In the genomic region with DNA sequence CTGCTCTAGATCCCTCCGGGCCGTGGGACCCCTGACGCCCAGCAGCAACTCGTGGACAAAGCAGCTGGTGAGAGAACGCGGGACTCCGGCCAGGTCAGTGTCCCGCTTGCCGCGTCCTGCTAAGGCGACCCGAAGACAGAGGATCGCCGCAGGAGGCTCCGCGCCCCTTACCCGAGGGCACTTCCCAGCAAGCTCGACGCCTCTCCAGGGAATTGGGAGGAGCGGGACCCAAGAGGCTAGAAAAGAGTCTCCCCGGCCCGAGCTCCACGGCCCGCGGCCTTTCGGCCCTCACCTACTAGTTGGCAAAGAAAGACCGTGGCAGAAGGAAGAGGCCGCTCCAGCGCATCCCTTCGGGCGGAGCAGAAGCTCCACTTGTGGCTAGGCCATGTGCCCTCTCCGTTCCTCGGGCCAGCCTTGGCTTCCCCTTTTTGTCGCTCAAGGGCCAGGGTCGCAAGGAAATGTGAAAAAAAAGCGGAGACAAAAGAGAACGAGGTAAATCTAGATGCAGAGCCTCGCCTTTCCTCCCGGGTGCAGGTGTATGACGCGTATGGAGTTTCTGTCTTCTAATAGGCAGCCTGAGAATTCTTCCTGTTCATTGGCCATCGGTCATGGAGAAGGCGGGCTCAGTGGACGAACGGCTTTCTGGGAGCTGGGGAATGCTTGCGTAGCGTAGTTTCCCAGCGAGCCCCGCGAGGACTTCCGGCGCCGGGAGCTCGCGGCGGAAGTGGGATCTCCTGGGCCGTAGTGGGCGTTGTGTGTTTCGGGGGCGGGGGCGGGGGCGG, we compare ENCODE assay signal across 1 cellular context.
TF ChIP-seq lines count a peak whose summit lies in the region.

Gene ZNF213 (plus strand): TSS at position 692 of the 782 bp plus-strand sequence. CDS start 2,252 bp downstream, outside the sequence.

TF ChIP-seq in HepG2, 621 proteins besides CTCF, POLR2A, EP300 and RAD21 (continued from another document and continues in another):
- TF ChIP-seq, protein P1, sequence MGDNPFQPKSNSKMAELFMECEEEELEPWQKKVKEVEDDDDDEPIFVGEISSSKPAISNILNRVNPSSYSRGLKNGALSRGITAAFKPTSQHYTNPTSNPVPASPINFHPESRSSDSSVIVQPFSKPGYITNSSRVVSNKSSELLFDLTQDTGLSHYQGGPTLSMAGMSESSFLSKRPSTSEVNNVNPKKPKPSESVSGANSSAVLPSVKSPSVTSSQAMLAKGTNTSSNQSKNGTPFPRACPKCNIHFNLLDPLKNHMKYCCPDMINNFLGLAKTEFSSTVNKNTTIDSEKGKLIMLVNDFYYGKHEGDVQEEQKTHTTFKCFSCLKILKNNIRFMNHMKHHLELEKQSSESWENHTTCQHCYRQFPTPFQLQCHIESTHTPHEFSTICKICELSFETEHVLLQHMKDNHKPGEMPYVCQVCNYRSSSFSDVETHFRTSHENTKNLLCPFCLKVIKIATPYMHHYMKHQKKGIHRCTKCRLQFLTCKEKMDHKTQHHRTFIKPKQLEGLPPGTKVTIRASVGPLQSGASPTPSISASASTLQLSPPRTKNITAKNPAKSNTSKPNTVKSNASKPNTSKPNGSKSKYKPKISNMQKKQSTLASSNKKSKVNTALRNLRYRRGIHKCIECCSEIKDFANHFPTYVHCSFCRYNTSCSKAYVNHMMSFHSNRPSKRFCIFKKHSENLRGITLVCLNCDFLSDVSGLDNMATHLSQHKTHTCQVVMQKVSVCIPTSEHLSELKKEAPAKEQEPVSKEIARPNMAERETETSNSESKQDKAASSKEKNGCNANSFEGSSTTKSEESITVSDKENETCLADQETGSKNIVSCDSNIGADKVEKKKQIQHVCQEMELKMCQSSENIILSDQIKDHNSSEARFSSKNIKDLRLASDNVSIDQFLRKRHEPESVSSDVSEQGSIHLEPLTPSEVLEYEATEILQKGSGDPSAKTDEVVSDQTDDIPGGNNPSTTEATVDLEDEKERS (CRISPR knock-in tag; IDR thresholded peaks at IDR 0.05): no peak
- no peak for TF ChIP-seq ZNF713 (CRISPR knock-in tag; IDR thresholded peaks at IDR 0.05)
- TF ChIP-seq, protein P2, sequence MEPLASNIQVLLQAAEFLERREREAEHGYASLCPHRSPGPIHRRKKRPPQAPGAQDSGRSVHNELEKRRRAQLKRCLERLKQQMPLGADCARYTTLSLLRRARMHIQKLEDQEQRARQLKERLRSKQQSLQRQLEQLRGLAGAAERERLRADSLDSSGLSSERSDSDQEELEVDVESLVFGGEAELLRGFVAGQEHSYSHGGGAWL (CRISPR knock-in tag; IDR thresholded peaks at IDR 0.05): no peak
- 0 out of 2 replicates have a peak, but pooled peaks have one; percentile 48 for TF ChIP-seq ZNF263 (CRISPR knock-in tag; IDR thresholded peaks at IDR 0.05)
- TF ChIP-seq XRCC5 (optimal IDR thresholded peaks at IDR 0.05; ENCODE audit: low read length): peak; percentile 45
- no peak for TF ChIP-seq ZNF260 (CRISPR knock-in tag; IDR thresholded peaks at IDR 0.05; ENCODE audit: borderline replicate concordance, low read depth)
- TF ChIP-seq SNAPC5 (CRISPR knock-in tag; IDR thresholded peaks at IDR 0.05; ENCODE audit: borderline replicate concordance): no peak
- no peak for TF ChIP-seq SP140L (CRISPR knock-in tag; IDR thresholded peaks at IDR 0.05; ENCODE audit: borderline replicate concordance)
- TF ChIP-seq ZKSCAN1 (IDR thresholded peaks at IDR 0.05; ENCODE audit: low read length): no peak
- TF ChIP-seq IKZF5 (CRISPR knock-in tag; IDR thresholded peaks at IDR 0.05): no peak; the same call in 1 of the 2 replicates
- no peak for TF ChIP-seq TCF7L2 (IDR thresholded peaks at IDR 0.05; ENCODE audit: low read depth, low read length)
- TF ChIP-seq, protein P3, sequence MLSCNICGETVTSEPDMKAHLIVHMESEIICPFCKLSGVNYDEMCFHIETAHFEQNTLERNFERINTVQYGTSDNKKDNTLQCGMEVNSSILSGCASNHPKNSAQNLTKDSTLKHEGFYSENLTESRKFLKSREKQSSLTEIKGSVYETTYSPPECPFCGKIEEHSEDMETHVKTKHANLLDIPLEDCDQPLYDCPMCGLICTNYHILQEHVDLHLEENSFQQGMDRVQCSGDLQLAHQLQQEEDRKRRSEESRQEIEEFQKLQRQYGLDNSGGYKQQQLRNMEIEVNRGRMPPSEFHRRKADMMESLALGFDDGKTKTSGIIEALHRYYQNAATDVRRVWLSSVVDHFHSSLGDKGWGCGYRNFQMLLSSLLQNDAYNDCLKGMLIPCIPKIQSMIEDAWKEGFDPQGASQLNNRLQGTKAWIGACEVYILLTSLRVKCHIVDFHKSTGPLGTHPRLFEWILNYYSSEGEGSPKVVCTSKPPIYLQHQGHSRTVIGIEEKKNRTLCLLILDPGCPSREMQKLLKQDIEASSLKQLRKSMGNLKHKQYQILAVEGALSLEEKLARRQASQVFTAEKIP (CRISPR knock-in tag; IDR thresholded peaks at IDR 0.05; ENCODE audit: borderline replicate concordance): no peak
- TF ChIP-seq ZNF75D (CRISPR knock-in tag; IDR thresholded peaks at IDR 0.05; ENCODE audit: borderline replicate concordance): no peak
- TF ChIP-seq RCOR2 (CRISPR knock-in tag; IDR thresholded peaks at IDR 0.05): no peak
- no peak for TF ChIP-seq CHCHD3 (CRISPR knock-in tag; IDR thresholded peaks at IDR 0.05)
- no peak for TF ChIP-seq ZNF20 (CRISPR knock-in tag; IDR thresholded peaks at IDR 0.05)
- TF ChIP-seq, protein P4, sequence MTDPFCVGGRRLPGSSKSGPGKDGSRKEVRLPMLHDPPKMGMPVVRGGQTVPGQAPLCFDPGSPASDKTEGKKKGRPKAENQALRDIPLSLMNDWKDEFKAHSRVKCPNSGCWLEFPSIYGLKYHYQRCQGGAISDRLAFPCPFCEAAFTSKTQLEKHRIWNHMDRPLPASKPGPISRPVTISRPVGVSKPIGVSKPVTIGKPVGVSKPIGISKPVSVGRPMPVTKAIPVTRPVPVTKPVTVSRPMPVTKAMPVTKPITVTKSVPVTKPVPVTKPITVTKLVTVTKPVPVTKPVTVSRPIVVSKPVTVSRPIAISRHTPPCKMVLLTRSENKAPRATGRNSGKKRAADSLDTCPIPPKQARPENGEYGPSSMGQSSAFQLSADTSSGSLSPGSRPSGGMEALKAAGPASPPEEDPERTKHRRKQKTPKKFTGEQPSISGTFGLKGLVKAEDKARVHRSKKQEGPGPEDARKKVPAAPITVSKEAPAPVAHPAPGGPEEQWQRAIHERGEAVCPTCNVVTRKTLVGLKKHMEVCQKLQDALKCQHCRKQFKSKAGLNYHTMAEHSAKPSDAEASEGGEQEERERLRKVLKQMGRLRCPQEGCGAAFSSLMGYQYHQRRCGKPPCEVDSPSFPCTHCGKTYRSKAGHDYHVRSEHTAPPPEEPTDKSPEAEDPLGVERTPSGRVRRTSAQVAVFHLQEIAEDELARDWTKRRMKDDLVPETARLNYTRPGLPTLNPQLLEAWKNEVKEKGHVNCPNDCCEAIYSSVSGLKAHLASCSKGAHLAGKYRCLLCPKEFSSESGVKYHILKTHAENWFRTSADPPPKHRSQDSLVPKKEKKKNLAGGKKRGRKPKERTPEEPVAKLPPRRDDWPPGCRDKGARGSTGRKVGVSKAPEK (CRISPR knock-in tag; IDR thresholded peaks at IDR 0.05; ENCODE audit: borderline replicate concordance): no peak
- TF ChIP-seq KLF13 (CRISPR knock-in tag; IDR thresholded peaks at IDR 0.05): no peak
- no peak for TF ChIP-seq KAT2B (IDR thresholded peaks at IDR 0.05; ENCODE audit: borderline replicate concordance, low read depth, low read length)
- no peak for TF ChIP-seq ZNF18 (CRISPR knock-in tag; IDR thresholded peaks at IDR 0.05; ENCODE audit: insufficient replicate concordance)
- TF ChIP-seq ZXDC (CRISPR knock-in tag; IDR thresholded peaks at IDR 0.05): no peak
- TF ChIP-seq, protein P5, sequence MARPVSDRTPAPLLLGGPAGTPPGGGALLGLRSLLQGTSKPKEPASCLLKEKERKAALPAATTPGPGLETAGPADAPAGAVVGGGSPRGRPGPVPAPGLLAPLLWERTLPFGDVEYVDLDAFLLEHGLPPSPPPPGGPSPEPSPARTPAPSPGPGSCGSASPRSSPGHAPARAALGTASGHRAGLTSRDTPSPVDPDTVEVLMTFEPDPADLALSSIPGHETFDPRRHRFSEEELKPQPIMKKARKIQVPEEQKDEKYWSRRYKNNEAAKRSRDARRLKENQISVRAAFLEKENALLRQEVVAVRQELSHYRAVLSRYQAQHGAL (CRISPR knock-in tag; IDR thresholded peaks at IDR 0.05; ENCODE audit: not compliant biosample characterization): no peak
- TF ChIP-seq TFE3 (CRISPR knock-in tag; IDR thresholded peaks at IDR 0.05): 0 out of 2 replicates have a peak, but pooled peaks have one; percentile 22
- 0 out of 2 replicates have a peak, but pooled peaks have one; percentile 64 for TF ChIP-seq ZNF280B (CRISPR knock-in tag; IDR thresholded peaks at IDR 0.05; ENCODE audit: borderline replicate concordance)
- no peak for TF ChIP-seq ZNF652 (CRISPR knock-in tag; IDR thresholded peaks at IDR 0.05; ENCODE audit: borderline replicate concordance, low read depth)
- TF ChIP-seq, protein P6, sequence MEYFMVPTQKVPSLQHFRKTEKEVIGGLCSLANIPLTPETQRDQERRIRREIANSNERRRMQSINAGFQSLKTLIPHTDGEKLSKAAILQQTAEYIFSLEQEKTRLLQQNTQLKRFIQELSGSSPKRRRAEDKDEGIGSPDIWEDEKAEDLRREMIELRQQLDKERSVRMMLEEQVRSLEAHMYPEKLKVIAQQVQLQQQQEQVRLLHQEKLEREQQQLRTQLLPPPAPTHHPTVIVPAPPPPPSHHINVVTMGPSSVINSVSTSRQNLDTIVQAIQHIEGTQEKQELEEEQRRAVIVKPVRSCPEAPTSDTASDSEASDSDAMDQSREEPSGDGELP (IDR thresholded peaks at IDR 0.05; ENCODE audit: borderline replicate concordance, low read depth): no peak
- TF ChIP-seq, protein P7, sequence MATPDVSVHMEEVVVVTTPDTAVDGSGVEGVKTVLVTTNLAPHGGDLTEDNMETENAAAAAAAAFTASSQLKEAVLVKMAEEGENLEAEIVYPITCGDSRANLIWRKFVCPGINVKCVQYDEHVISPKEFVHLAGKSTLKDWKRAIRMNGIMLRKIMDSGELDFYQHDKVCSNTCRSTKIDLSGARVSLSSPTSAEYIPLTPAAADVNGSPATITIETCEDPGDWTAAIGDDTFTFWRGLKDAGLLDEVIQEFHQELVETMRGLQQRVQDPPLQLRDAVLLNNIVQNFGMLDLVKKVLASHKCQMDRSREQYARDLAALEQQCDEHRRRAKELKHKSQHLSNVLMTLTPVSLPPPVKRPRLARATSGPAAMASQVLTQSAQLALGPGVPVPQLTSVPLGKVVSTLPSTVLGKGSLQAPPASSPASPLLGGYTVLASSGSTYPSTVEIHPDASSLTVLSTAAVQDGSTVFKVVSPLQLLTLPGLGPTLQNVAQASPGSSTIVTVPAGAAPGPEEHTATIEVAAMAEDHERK (CRISPR knock-in tag; IDR thresholded peaks at IDR 0.05; ENCODE audit: low read depth): no peak
- no peak for TF ChIP-seq ATRX (CRISPR knock-in tag; IDR thresholded peaks at IDR 0.05; ENCODE audit: borderline replicate concordance)
